Comparison of ENCODE assay signal across 16 cellular contexts in the genomic region with DNA sequence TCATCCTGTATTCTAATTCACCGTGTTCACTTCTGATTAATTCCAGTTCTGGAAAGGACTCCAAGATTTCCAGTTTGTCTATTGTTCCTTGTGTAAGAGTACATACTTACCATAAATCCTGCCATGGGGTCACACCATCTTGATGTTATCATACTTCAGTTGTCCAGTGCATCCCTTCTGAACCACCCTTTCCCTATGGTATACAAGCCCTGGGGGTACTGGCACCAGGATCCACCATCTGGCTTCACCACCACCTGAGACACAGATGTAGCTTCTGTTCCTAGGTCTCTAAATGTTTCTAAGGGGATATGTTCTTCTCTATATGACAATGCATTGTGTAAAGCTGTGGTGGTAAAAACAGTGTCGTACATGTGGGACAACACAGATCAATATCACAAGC. TPM values are rescaled to one million over a fixed set of nuclear protein-coding genes. Genes with fewer than 3 reads are reported as not detected.
DNase-seq lines count a peak whose midpoint lies in the region; ATAC-seq and TF ChIP-seq lines count a peak whose summit lies in the region.
"Had no signal": no experiment of that assay in that cellular context is flagged by ENCODE, and none has a peak within 500 bp of the region (broad histone marks: within the 10 kb centered on the region; RNA-seq: fewer than 3 reads in every experiment).

No MANE protein-coding gene starts in this region.

- TF ChIP-seq POLR2A in testis (IDR thresholded peaks at IDR 0.05), result no peak

- no peaks in the 10 kb centered on the region for H3K9me3 Mint-ChIP-seq in CD8-positive, alpha-beta T cell
- H3K9me3 Mint-ChIP-seq in central memory CD8-positive, alpha-beta T cell, result no peaks in the 10 kb centered on the region
- H3K9me3 Mint-ChIP-seq: H9, IgD-negative memory B cell had no signal

- no peaks in the 10 kb centered on the region for H3K4me1 ChIP-seq in CD8-positive, alpha-beta T cell (ENCODE audit: insufficient read depth, low read length)
- H3K4me1 ChIP-seq in testis, result peaks cover 36% of the 10 kb centered on the region
- H3K4me1 ChIP-seq: BE2C had no signal

- CTCF ChIA-PET in CD8-positive, alpha-beta T cell (lab: Charles Lee), result no interaction called here

- DNase-seq in CD8-positive, alpha-beta T cell, result no peak
- DNase-seq in RPMI7951 (ENCODE audit: low read depth) (peak; percentile 24), posterior vena cava (ENCODE audit: low spot score) (peak; percentile 8), testis (no peak)
- no peak for DNase-seq in central memory CD8-positive, alpha-beta T cell (ENCODE audit: low spot score in 2 of 2)
- DNase-seq: ACHN; BE2C; C1 segment of cervical spinal cord; CD4-positive, CD25-positive, alpha-beta regulatory T cell; DMS79 treated with DMSO at 0.1 percent for 48 hours; GF-D8; H9 had no signal

- no peak for ATAC-seq in CD8-positive, alpha-beta T cell
- ATAC-seq in central memory CD8-positive, alpha-beta T cell (replicated peaks; ENCODE audit: extremely low read depth, poor library complexity, severe bottlenecking), result no peak
- ATAC-seq in GM19467 (IDR thresholded peaks at IDR 0.05; ENCODE audit: unreplicated experiment), result no peak
- no peak for ATAC-seq in GM18858 (IDR thresholded peaks at IDR 0.05; ENCODE audit: unreplicated experiment)
- ATAC-seq: HepG2 had no signal

- H3K4me1 Mint-ChIP-seq in CD8-positive, alpha-beta T cell (ENCODE audit: low read depth), result peaks cover 44% of the 10 kb centered on the region
- peaks cover 37% of the 10 kb centered on the region for H3K4me1 Mint-ChIP-seq in central memory CD8-positive, alpha-beta T cell

- peak overlapping the region; percentile 42 for H3K27ac Mint-ChIP-seq in CD8-positive, alpha-beta T cell
- H3K27ac Mint-ChIP-seq in central memory CD8-positive, alpha-beta T cell (ENCODE audit: low read depth), result peak overlapping the region; percentile 66
- H3K27ac Mint-ChIP-seq: H9, IgD-negative memory B cell had no signal

- no peak overlapping the region for H3K27ac ChIP-seq in CD8-positive, alpha-beta T cell (ENCODE audit: low read depth, low read length)
- H3K27ac ChIP-seq in testis, result no peak overlapping the region

- peaks cover 43% of the 10 kb centered on the region for H3K36me3 Mint-ChIP-seq in CD8-positive, alpha-beta T cell
- peaks cover 18% of the 10 kb centered on the region for H3K36me3 Mint-ChIP-seq in central memory CD8-positive, alpha-beta T cell (ENCODE audit: insufficient read depth)

- no peak overlapping the region for H3K4me3 ChIP-seq in CD8-positive, alpha-beta T cell (ENCODE audit: low read depth, low read length)
- no peak overlapping the region for H3K4me3 ChIP-seq in testis

- no peaks in the 10 kb centered on the region for H3K27me3 ChIP-seq in CD8-positive, alpha-beta T cell (ENCODE audit: insufficient read depth, low read length)
- no peaks in the 10 kb centered on the region for H3K27me3 ChIP-seq in testis
- H3K27me3 ChIP-seq: BE2C had no signal

- H3K27me3 Mint-ChIP-seq in CD8-positive, alpha-beta T cell (ENCODE audit: low read depth), result no peaks in the 10 kb centered on the region
- H3K27me3 Mint-ChIP-seq in central memory CD8-positive, alpha-beta T cell, result no peaks in the 10 kb centered on the region
- H3K27me3 Mint-ChIP-seq: CD4-positive, CD25-positive, alpha-beta regulatory T cell; IgD-negative memory B cell had no signal

- intact Hi-C loops in CD8-positive, alpha-beta T cell (cut with DNase I, micrococcal nuclease), result no loop called here
- intact Hi-C loops in posterior vena cava (cut with DNase I) (no loop called here), testis (cut with DNase I; ENCODE audit: low total_unique reads) (no loop called here)

- no peaks in the 10 kb centered on the region for H3K9me3 ChIP-seq in CD8-positive, alpha-beta T cell (ENCODE audit: low read length)
- no peaks in the 10 kb centered on the region for H3K9me3 ChIP-seq in testis
- H3K9me3 ChIP-seq: BE2C had no signal

- no peak overlapping the region for H3K4me3 Mint-ChIP-seq in CD8-positive, alpha-beta T cell
- no peak overlapping the region for H3K4me3 Mint-ChIP-seq in central memory CD8-positive, alpha-beta T cell
- H3K4me3 Mint-ChIP-seq: CD4-positive, CD25-positive, alpha-beta regulatory T cell; H9; IgD-negative memory B cell had no signal

- POLR2A ChIA-PET in CD8-positive, alpha-beta T cell (lab: Charles Lee), result no interaction called here

- WGBS in testis, 2 donors, result 79 to 86% methylated on average over 2 of the region's 2 CpGs

- no peak for TF ChIP-seq CTCF in CD8-positive, alpha-beta T cell (IDR thresholded peaks at IDR 0.05)
- TF ChIP-seq CTCF in testis (IDR thresholded peaks at IDR 0.05), result no peak

- H3K36me3 ChIP-seq in CD8-positive, alpha-beta T cell (ENCODE audit: insufficient read depth, low read length), result no peaks in the 10 kb centered on the region
- H3K36me3 ChIP-seq in testis (ENCODE audit: low read depth, missing control alignments), result no peaks in the 10 kb centered on the region
- H3K36me3 ChIP-seq: BE2C had no signal

RNA-seq across cellular contexts. Expression of a gene that starts 21.2 kb away (rescaled TPM):
- total RNA-seq in CD8-positive, alpha-beta T cell, result 10 to 100 TPM; 41.1 to 44.5 TPM
- 11.9 and 12.1 TPM in 2 replicates for total RNA-seq in RPMI7951 (2014; rRNA removed; shearing (Covaris generic))
- 10 to 100 TPM; 18.3 to 24.3 TPM for total RNA-seq in posterior vena cava
- 10 to 100 TPM; 82.3 to 94.5 TPM for total RNA-seq in testis
- 76.7 TPM for polyA plus RNA-seq in testis (ENCODE audit: insufficient read depth, low read depth, low replicate concordance)

RNA-seq across cellular contexts. Expression of a gene that starts 21.9 kb away (rescaled TPM):
- total RNA-seq in CD8-positive, alpha-beta T cell, result under 1 TPM; 0.43 to 0.53 TPM
- not detected in 2 replicates for total RNA-seq in RPMI7951 (2014; rRNA removed; shearing (Covaris generic))
- total RNA-seq in posterior vena cava (1 to 10 TPM in 1 of 2 donors, under 1 TPM in 1; 0.65 to 1.1 TPM), testis (1 to 10 TPM; 1.1 to 2.5 TPM)
- polyA plus RNA-seq in testis (ENCODE audit: insufficient read depth, low read depth, low replicate concordance), result 0.96 TPM
- polyA plus RNA-seq: CD4-positive, CD25-positive, alpha-beta regulatory T cell; IgD-negative memory B cell had no signal

RNA-seq across cellular contexts. Expression of a gene that starts 34.9 kb away (rescaled TPM):
- 1 to 10 TPM; 9.9 to 10.0 TPM for total RNA-seq in CD8-positive, alpha-beta T cell
- total RNA-seq in RPMI7951 (2014; rRNA removed; shearing (Covaris generic)), result not detected in 2 replicates
- total RNA-seq in posterior vena cava (10 to 100 TPM in 1 of 2 donors, 1 to 10 TPM in 1; 8.9 to 16.7 TPM), testis (10 to 100 TPM; 34.9 to 42.6 TPM)
- polyA plus RNA-seq in testis (ENCODE audit: insufficient read depth, low read depth, low replicate concordance), result 50.9 TPM

RNA-seq across cellular contexts. Expression of a gene that starts 36.2 kb away (rescaled TPM):
- not detected for total RNA-seq in CD8-positive, alpha-beta T cell
- total RNA-seq in RPMI7951 (2014; rRNA removed; shearing (Covaris generic)), result 5.8 and 10.9 TPM in 2 replicates
- total RNA-seq in posterior vena cava (100 to 1,000 TPM in 1 of 2 donors, 10 to 100 TPM in 1; 95.3 to 159 TPM), testis (10 to 100 TPM; 38.0 to 46.6 TPM)
- 159 TPM for polyA plus RNA-seq in testis (ENCODE audit: insufficient read depth, low read depth, low replicate concordance)
- total RNA-seq: CD4-positive, CD25-positive, alpha-beta regulatory T cell had no signal
- polyA plus RNA-seq: CD4-positive, CD25-positive, alpha-beta regulatory T cell; IgD-negative memory B cell had no signal

Comparison
In these comparisons a context has a peak if more than half of its experiments do, and no peak if none do; other contexts are left out.
1. DNase-seq: peak in RPMI7951 (single experiment) and posterior vena cava (single experiment); none in CD8-positive, alpha-beta T cell (0 of 7), central memory CD8-positive, alpha-beta T cell (0 of 2) and testis (single experiment).